1 cellular context compared by ENCODE assay signal in the genomic region with DNA sequence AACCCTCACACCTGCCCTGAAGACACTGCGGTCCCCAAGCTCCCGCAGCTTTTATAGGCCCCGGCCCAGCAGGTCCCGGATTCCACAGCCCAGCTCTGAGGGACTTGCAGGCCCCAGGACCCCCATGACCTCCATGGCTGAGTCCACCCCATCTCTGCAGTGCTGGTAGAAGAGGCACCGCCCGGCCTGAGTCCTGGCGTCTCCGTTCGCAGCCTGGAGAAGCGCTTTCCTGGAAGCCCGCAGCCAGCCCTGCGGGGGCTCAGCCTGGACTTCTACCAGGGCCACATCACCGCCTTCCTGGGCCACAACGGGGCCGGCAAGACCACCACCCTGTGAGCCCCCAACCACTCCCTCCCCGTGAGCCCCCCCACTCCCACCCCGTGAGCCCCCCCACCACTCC.
TF ChIP-seq lines count a peak whose summit lies in the region.

No MANE protein-coding gene starts in this region.

TF ChIP-seq in HepG2, 621 proteins besides CTCF, POLR2A, EP300 and RAD21:
- TF ChIP-seq KAT2B (IDR thresholded peaks at IDR 0.05; ENCODE audit: borderline replicate concordance, low read depth, low read length) (no peak), ZNF773 (CRISPR knock-in tag; IDR thresholded peaks at IDR 0.05; ENCODE audit: borderline replicate concordance) (no peak), KMT2B (CRISPR knock-in tag; IDR thresholded peaks at IDR 0.05) (no peak), HNRNPK (IDR thresholded peaks at IDR 0.05; ENCODE audit: low read depth, low read length, poor library complexity, severe bottlenecking) (peak; percentile 43), ZNF687 (CRISPR knock-in tag; IDR thresholded peaks at IDR 0.05) (0 out of 2 replicates have a peak, but pooled peaks have one; percentile 15), SCMH1 (CRISPR knock-in tag; IDR thresholded peaks at IDR 0.05; ENCODE audit: borderline replicate concordance) (no peak), ZBTB38 (CRISPR knock-in tag; IDR thresholded peaks at IDR 0.05) (0 out of 2 replicates have a peak, but pooled peaks have one; percentile 26), ZMAT3 (CRISPR knock-in tag; conservative IDR thresholded peaks at IDR 0.05) (no peak), MED8 (CRISPR knock-in tag; IDR thresholded peaks at IDR 0.05; ENCODE audit: insufficient replicate concordance) (no peak), ZNF138 (CRISPR knock-in tag; IDR thresholded peaks at IDR 0.05; ENCODE audit: low read depth) (no peak), FOXK2 (IDR thresholded peaks at IDR 0.05) (no peak), RFX3 (CRISPR knock-in tag; IDR thresholded peaks at IDR 0.05) (no peak)
- TF ChIP-seq, protein P1, sequence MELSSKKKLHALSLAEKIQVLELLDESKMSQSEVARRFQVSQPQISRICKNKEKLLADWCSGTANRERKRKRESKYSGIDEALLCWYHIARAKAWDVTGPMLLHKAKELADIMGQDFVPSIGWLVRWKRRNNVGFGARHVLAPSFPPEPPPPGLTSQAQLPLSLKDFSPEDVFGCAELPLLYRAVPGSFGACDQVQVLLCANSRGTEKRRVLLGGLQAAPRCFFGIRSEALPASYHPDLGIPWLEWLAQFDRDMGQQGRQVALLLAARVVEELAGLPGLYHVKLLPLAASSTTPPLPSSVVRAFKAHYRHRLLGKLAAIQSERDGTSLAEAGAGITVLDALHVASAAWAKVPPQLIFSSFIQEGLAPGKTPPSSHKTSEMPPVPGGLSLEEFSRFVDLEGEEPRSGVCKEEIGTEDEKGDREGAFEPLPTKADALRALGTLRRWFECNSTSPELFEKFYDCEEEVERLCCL (CRISPR knock-in tag; IDR thresholded peaks at IDR 0.05; ENCODE audit: borderline replicate concordance), result no peak
- TF ChIP-seq, protein P2, sequence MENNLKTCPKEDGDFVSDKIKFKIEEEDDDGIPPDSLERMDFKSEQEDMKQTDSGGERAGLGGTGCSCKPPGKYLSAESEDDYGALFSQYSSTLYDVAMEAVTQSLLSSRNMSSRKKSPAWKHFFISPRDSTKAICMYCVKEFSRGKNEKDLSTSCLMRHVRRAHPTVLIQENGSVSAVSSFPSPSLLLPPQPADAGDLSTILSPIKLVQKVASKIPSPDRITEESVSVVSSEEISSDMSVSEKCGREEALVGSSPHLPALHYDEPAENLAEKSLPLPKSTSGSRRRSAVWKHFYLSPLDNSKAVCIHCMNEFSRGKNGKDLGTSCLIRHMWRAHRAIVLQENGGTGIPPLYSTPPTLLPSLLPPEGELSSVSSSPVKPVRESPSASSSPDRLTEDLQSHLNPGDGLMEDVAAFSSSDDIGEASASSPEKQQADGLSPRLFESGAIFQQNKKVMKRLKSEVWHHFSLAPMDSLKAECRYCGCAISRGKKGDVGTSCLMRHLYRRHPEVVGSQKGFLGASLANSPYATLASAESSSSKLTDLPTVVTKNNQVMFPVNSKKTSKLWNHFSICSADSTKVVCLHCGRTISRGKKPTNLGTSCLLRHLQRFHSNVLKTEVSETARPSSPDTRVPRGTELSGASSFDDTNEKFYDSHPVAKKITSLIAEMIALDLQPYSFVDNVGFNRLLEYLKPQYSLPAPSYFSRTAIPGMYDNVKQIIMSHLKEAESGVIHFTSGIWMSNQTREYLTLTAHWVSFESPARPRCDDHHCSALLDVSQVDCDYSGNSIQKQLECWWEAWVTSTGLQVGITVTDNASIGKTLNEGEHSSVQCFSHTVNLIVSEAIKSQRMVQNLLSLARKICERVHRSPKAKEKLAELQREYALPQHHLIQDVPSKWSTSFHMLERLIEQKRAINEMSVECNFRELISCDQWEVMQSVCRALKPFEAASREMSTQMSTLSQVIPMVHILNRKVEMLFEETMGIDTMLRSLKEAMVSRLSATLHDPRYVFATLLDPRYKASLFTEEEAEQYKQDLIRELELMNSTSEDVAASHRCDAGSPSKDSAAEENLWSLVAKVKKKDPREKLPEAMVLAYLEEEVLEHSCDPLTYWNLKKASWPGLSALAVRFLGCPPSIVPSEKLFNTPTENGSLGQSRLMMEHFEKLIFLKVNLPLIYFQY (CRISPR knock-in tag; IDR thresholded peaks at IDR 0.05; ENCODE audit: borderline replicate concordance), result no peak
